In genomic region chr12:33439587-33440011, GRCh38 we compare ENCODE assay signal across 8 cellular contexts. TPM values are rescaled to one million over a fixed set of nuclear protein-coding genes. Genes with fewer than 3 reads are reported as not detected.
DNase-seq lines count a peak whose midpoint lies in the region; ATAC-seq and TF ChIP-seq lines count a peak whose summit lies in the region.
"Had no signal": no experiment of that assay in that cellular context is flagged by ENCODE, and none has a peak within 500 bp of the region (broad histone marks: within the 10 kb centered on the region; RNA-seq: fewer than 3 reads in every experiment).

A gene with protein sequence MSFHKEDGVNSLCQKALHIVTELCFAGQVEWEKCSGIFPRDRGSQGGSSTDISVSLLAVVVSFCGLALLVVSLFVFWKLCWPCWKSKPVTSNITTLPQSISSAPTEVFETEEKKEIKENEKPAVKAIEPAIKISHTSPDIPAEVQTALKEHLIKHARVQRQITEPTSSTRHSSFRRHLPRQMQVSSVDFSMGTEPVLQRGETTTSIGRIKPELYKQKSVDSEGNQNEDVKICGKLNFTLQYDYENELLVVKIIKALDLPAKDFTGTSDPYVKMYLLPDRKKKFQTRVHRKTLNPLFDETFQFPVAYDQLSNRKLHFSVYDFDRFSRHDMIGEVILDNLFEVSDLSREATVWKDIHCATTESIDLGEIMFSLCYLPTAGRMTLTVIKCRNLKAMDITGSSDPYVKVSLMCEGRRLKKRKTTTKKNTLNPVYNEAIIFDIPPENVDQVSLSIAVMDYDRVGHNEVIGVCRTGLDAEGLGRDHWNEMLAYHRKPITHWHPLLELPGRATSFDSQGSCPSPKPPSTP (minus strand): TSS chr12:33439819. CDS start chr12:33439522, 297 bp downstream.

- DNase-seq in NCI-H774 (lab: John Stamatoyannopoulos, UW) (peak; percentile 78), fibroblast of villous mesenchyme (ENCODE audit: low read depth) (no peak), posterior cingulate gyrus (peak in 6 of 10 donors; percentile 16 to 90 (median 51)), pons (ENCODE audit: low spot score) (no peak)
- DNase-seq in activated effector memory CD4-positive, alpha-beta T cell treated with Interleukin-2 at 50 U/mL for 16 hours = no peak

- TF ChIP-seq CTCF in GM12875 (IDR thresholded peaks at IDR 0.05; ENCODE audit: borderline replicate concordance, insufficient read depth, low read depth, low read length) (no peak), fibroblast of villous mesenchyme (IDR thresholded peaks at IDR 0.05; ENCODE audit: insufficient read depth, low read depth, low read length) (no peak)

- intact Hi-C loops in posterior cingulate gyrus (cut with DNase I) = no loop called here

- H3K4me3 ChIP-seq in GM12875 (ENCODE audit: low read depth, low read length) (peak within 1 kb of the TSS; percentile 23), fibroblast of villous mesenchyme (ENCODE audit: low read depth, low read length) (peak within 1 kb of the TSS; percentile 55)

- ATAC-seq in GM21447 (IDR thresholded peaks at IDR 0.05; ENCODE audit: unreplicated experiment) = no peak

RNA-seq across cellular contexts. Expression of the gene that starts here (rescaled TPM):
- total RNA-seq in fibroblast of villous mesenchyme = not detected in 2 replicates
- total RNA-seq: mononuclear cell had no signal

Comparison
In these comparisons a context has a peak if more than half of its experiments do, and no peak if none do; other contexts are left out.
1. DNase-seq: peak in NCI-H774 (single experiment) and posterior cingulate gyrus (6 of 10); none in fibroblast of villous mesenchyme (single experiment), pons (single experiment) and activated effector memory CD4-positive, alpha-beta T cell treated with Interleukin-2 at 50 U/mL for 16 hours (single experiment).